ENCODE assay signal across 18 cellular contexts in genomic region chr3:30702521-30703404, GRCh38.
A peak's percentile ranks its signal among the peaks of the same experiment; 100 is the strongest.
DNase-seq lines count a peak whose midpoint lies in the region; ATAC-seq, FAIRE-seq and TF ChIP-seq lines count a peak whose summit lies in the region.
"Had no signal": no experiment of that assay in that cellular context is flagged by ENCODE, and none has a peak within 500 bp of the region (broad histone marks: within the 10 kb centered on the region; RNA-seq: fewer than 3 reads in every experiment).

No MANE protein-coding gene starts in this region.

- no peak for DNase-seq in activated naive CD4-positive, alpha-beta T cell treated with Interleukin-2 at 50 U/mL for 16 hours
- DNase-seq in CD8-positive, alpha-beta memory T cell: no peak
- no peak for DNase-seq in K562 (ENCODE audit: extremely low read depth in 1 of 4, low spot score in 3 of 4)
- DNase-seq in naive B cell: no peak
- no peak for DNase-seq in NCI-H2029 (lab: John Stamatoyannopoulos, UW)
- DNase-seq in NCI-H510A (lab: John Stamatoyannopoulos, UW): no peak
- DNase-seq: DMS53, KG1, NCI-H1092 treated with DMSO at 0.1 percent for 48 hours, NCI-H1694, NCI-H2107, NCI-H2227 treated with DMSO at 0.1 percent for 48 hours, NCI-H524 treated with DMSO at 0.1 percent for 48 hours had no signal

- ATAC-seq in K562: no peak
- ATAC-seq in naive B cell (ENCODE audit: low read depth in 2 of 2): no peak
- no peak for ATAC-seq in GM21786 (IDR thresholded peaks at IDR 0.05; ENCODE audit: unreplicated experiment)
- ATAC-seq: Panc1, Right ventricle myocardium inferior had no signal

- H2AFZ ChIP-seq in K562 (ENCODE audit: low read depth, low read length): no peak overlapping the region

- WGBS in K562 (ENCODE audit: insufficient coverage, low coverage, missing lambda C conversion rate): 0% methylated on average over 2 of the region's 2 CpGs

- no peaks in the 10 kb centered on the region for H3K27me3 ChIP-seq in CD8-positive, alpha-beta memory T cell (ENCODE audit: insufficient read depth, low read length, poor library complexity, severe bottlenecking)
- H3K27me3 ChIP-seq in K562 (ENCODE audit: control insufficient read depth in 2 of 2, insufficient read depth in 2 of 2, low read length in 2 of 2): no peaks in the 10 kb centered on the region

- H3K9ac ChIP-seq in K562 (ENCODE audit: insufficient read depth in 1 of 2, low read depth in 2 of 2, low read length in 2 of 2): no peak overlapping the region

- no peaks in the 10 kb centered on the region for H3K27me3 Mint-ChIP-seq in activated naive CD4-positive, alpha-beta T cell treated with anti-CD3 and anti-CD28 coated beads, Interleukin-2, amount 50 U/mL, for 24 hours
- H3K27me3 Mint-ChIP-seq in CD8-positive, alpha-beta memory T cell: no peaks in the 10 kb centered on the region
- H3K27me3 Mint-ChIP-seq in naive B cell: no peaks in the 10 kb centered on the region

- CTCF ChIA-PET in CD8-positive, alpha-beta memory T cell (lab: Charles Lee): interaction anchor here (0.8 to 2.8 kb wide), 2 partner anchors 9 to 503 kb away, joined by 3 to 16 read pairs; no protein-coding TSS in a partner anchor
- CTCF ChIA-PET in K562 (lab: Yijun Ruan, JAX; ENCODE audit: low intra/inter-chr PET ratio): no interaction called here

- TF ChIP-seq CTCF in K562 (IDR thresholded peaks at IDR 0.05 in 2 of 3, conservative IDR thresholded peaks at IDR 0.05 in 1 of 3; ENCODE audit: insufficient read depth in 2 of 3, low read depth in 1 of 3, low read length in 3 of 3): no peak

- intact Hi-C loops in K562 (cut with micrococcal nuclease): no loop called here

- no peak overlapping the region for H3K4me2 ChIP-seq in K562 (ENCODE audit: insufficient read depth, low read length)

- H3K9me3 Mint-ChIP-seq in activated naive CD4-positive, alpha-beta T cell treated with anti-CD3 and anti-CD28 coated beads, Interleukin-2, amount 50 U/mL, for 24 hours: no peaks in the 10 kb centered on the region
- peaks cover 0 to 11% (median 0%) of the 10 kb centered on the region in 5 donors for H3K9me3 Mint-ChIP-seq in CD8-positive, alpha-beta memory T cell
- peaks cover 0 to 11% (median 5%) of the 10 kb centered on the region in 7 donors for H3K9me3 Mint-ChIP-seq in naive B cell

- no peak overlapping the region for H3K27ac ChIP-seq in CD8-positive, alpha-beta memory T cell (ENCODE audit: low read depth, low read length)
- no peak overlapping the region for H3K27ac ChIP-seq in K562 (ENCODE audit: extremely low read depth, low read depth, low read length)
- H3K27ac ChIP-seq: C4-2B had no signal

- H3K79me2 ChIP-seq in K562 (ENCODE audit: control insufficient read depth, insufficient read depth, low read length): no peaks in the 10 kb centered on the region

- no peak overlapping the region for H3K4me3 ChIP-seq in CD8-positive, alpha-beta memory T cell (ENCODE audit: low read length)
- H3K4me3 ChIP-seq in K562: no peak overlapping the region

- no peaks in the 10 kb centered on the region for H3K9me1 ChIP-seq in K562 (ENCODE audit: control insufficient read depth, insufficient read depth, low read length)

- no peaks in the 10 kb centered on the region for H3K36me3 ChIP-seq in CD8-positive, alpha-beta memory T cell (ENCODE audit: insufficient read depth, low read length)
- H3K36me3 ChIP-seq in K562 (ENCODE audit: control insufficient read depth, insufficient read depth, low read length): no peaks in the 10 kb centered on the region

- H3K4me1 ChIP-seq in CD8-positive, alpha-beta memory T cell (ENCODE audit: insufficient read depth, low read length): no peaks in the 10 kb centered on the region
- H3K4me1 ChIP-seq in K562 (replicated peaks in 1 of 2; ENCODE audit: control insufficient read depth in 2 of 2, insufficient read depth in 2 of 2, low read length in 2 of 2): no peaks in the 10 kb centered on the region

- BruUV-seq in K562 (replicated peaks; lab: Mats Ljungman, UMichigan): no TSS peak

- H3K4me1 Mint-ChIP-seq in activated naive CD4-positive, alpha-beta T cell treated with anti-CD3 and anti-CD28 coated beads, Interleukin-2, amount 50 U/mL, for 24 hours: peaks cover 36% of the 10 kb centered on the region
- peaks cover 4 to 19% (median 11%) of the 10 kb centered on the region in 3 donors for H3K4me1 Mint-ChIP-seq in CD8-positive, alpha-beta memory T cell
- peaks cover 13 to 30% (median 14%) of the 10 kb centered on the region in 3 donors for H3K4me1 Mint-ChIP-seq in naive B cell

- peak overlapping the region; percentile 79 for H3K27ac Mint-ChIP-seq in activated naive CD4-positive, alpha-beta T cell treated with anti-CD3 and anti-CD28 coated beads, Interleukin-2, amount 50 U/mL, for 24 hours
- H3K27ac Mint-ChIP-seq in CD8-positive, alpha-beta memory T cell: peak overlapping the region in 5 of 8 donors; percentile 9 to 77 (median 29)
- peak overlapping the region in 5 of 6 donors; percentile 4 to 76 (median 63) for H3K27ac Mint-ChIP-seq in naive B cell

- no peak for TF ChIP-seq RAD21 in K562 (CRISPR knock-in tag; conservative IDR thresholded peaks at IDR 0.05 in 1 of 2, IDR thresholded peaks at IDR 0.05 in 1 of 2)

- H3K4me3 Mint-ChIP-seq in activated naive CD4-positive, alpha-beta T cell treated with anti-CD3 and anti-CD28 coated beads, Interleukin-2, amount 50 U/mL, for 24 hours: no peak overlapping the region
- H3K4me3 Mint-ChIP-seq in CD8-positive, alpha-beta memory T cell: no peak overlapping the region
- peak overlapping the region in 1 of 8 donors; percentile 17 for H3K4me3 Mint-ChIP-seq in naive B cell

- POLR2A ChIA-PET in CD8-positive, alpha-beta memory T cell (lab: Charles Lee): interaction anchor here (0.5 kb wide), 1 partner anchor 99 kb away, joined by 6 read pairs; no protein-coding TSS in a partner anchor
- POLR2A ChIA-PET in K562 (lab: Yijun Ruan, JAX): no interaction called here

- no peak for TF ChIP-seq EP300 in K562 (IDR thresholded peaks at IDR 0.05; ENCODE audit: low read length)

- no peaks in the 10 kb centered on the region for H4K20me1 ChIP-seq in K562 (replicated peaks; ENCODE audit: control insufficient read depth, insufficient read depth, low read length)

- no peaks in the 10 kb centered on the region for H3K9me3 ChIP-seq in CD8-positive, alpha-beta memory T cell (ENCODE audit: low read length)
- H3K9me3 ChIP-seq in K562 (replicated peaks; ENCODE audit: control insufficient read depth, insufficient read depth, low read depth, low read length): no peaks in the 10 kb centered on the region; the same call in 1 of the 2 replicates

- H3K36me3 Mint-ChIP-seq in activated naive CD4-positive, alpha-beta T cell treated with anti-CD3 and anti-CD28 coated beads, Interleukin-2, amount 50 U/mL, for 24 hours: peaks cover 36% of the 10 kb centered on the region
- H3K36me3 Mint-ChIP-seq in CD8-positive, alpha-beta memory T cell: peaks cover 3 to 22% (median 6%) of the 10 kb centered on the region in 3 donors
- H3K36me3 Mint-ChIP-seq in naive B cell: peaks cover 9 to 11% of the 10 kb centered on the region in 2 donors

- FAIRE-seq in K562 (lab: Jason Lieb, UNC): no peak

- TF ChIP-seq POLR2A in K562 (conservative IDR thresholded peaks at IDR 0.05): no peak

- in situ Hi-C loops in K562 (cut with MboI): no loop called here

TF ChIP-seq in K562, 482 proteins besides CTCF, POLR2A, EP300 and RAD21:
- TF ChIP-seq NFIC (IDR thresholded peaks at IDR 0.05) (peak; percentile 10; the same call in 1 of the 2 replicates), FOXM1 (IDR thresholded peaks at IDR 0.05; ENCODE audit: low read depth) (no peak), FOXM1 (CRISPR knock-in tag; IDR thresholded peaks at IDR 0.05; ENCODE audit: low read depth) (no peak)

Comparison
In these comparisons a context has a peak if more than half of its experiments do, and no peak if none do; other contexts are left out.
1. H3K27ac Mint-ChIP-seq: peak in every context shown above with its lines; median percentile 79 in activated naive CD4-positive, alpha-beta T cell treated with anti-CD3 and anti-CD28 coated beads, Interleukin-2, amount 50 U/mL, for 24 hours; 63 in naive B cell; 29 in CD8-positive, alpha-beta memory T cell.